ENCODE assay signal across 12 cellular contexts in the genomic region with DNA sequence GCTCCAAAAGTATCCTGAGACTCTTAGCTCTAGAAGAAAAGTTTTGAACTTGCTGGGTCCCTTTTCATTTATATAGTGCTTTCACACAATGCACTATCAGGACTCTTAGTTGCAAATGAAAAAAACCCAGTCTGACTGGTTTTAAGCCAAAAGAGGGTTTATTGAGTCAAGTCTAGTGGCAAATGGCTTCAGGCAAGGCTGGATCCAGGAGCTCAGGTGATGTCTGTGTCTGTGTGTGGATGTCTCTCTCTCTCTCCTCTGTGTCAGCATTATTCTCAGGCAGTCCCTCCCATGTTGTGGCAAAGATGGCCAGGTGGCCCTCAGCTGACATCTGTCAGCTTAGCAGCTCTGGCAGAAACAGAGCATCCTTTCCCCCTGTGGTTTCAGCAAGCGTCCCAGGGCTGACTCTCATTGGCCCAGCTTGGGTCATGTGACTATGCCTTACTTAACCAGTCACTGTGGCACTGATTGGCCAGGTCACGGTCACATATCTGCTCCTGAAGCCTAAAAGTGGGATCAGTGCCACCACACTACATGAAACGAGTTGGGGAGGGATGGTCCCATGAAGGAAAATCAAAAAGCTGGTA. TPM values are rescaled to one million over a fixed set of nuclear protein-coding genes. Genes with fewer than 3 reads are reported as not detected.
DNase-seq lines count a peak whose midpoint lies in the region; ATAC-seq and TF ChIP-seq lines count a peak whose summit lies in the region.
"Had no signal": no experiment of that assay in that cellular context is flagged by ENCODE, and none has a peak within 500 bp of the region (broad histone marks: within the 10 kb centered on the region; RNA-seq: fewer than 3 reads in every experiment).

No MANE protein-coding gene starts in this region.

- intact Hi-C loops in stomach (cut with DNase I; ENCODE audit: low total_unique reads): no loop called here

- no peaks in the 10 kb centered on the region for H3K27me3 ChIP-seq in stomach
- H3K27me3 ChIP-seq in gastroesophageal sphincter: no peaks in the 10 kb centered on the region
- no peaks in the 10 kb centered on the region for H3K27me3 ChIP-seq in neuronal stem cell (ENCODE audit: control insufficient read depth in 3 of 3, insufficient read depth in 3 of 3, low read depth in 1 of 3, low read length in 3 of 3)

- H3K4me2 ChIP-seq in neuronal stem cell (ENCODE audit: insufficient read depth, low read length, poor library complexity, severe bottlenecking): no peak overlapping the region

- H3K18ac ChIP-seq in neuronal stem cell (ENCODE audit: low read length): no peak overlapping the region

- TF ChIP-seq CTCF in stomach (IDR thresholded peaks at IDR 0.05): no peak
- TF ChIP-seq CTCF in gastroesophageal sphincter (IDR thresholded peaks at IDR 0.05): no peak

- no peak for ATAC-seq in left lobe of liver
- no peak for ATAC-seq in gastroesophageal sphincter

- H3K23ac ChIP-seq in neuronal stem cell (ENCODE audit: low read depth, low read length, poor library complexity): no peak overlapping the region

- H3K4ac ChIP-seq in neuronal stem cell (ENCODE audit: low read length): no peak overlapping the region

- DNase-seq in stimulated activated CD4-positive, alpha-beta T cell treated with anti-CD3 and anti-CD28 coated beads, Interleukin-15, amount 100 ng/mL, for 24 hours: peak; percentile 12
- DNase-seq in stimulated activated CD4-positive, alpha-beta T cell treated with anti-CD3 and anti-CD28 coated beads, Interleukin-2, amount 100 ng/mL, for 24 hours: no peak
- peak; percentile 95 for DNase-seq in NCI-H2171 treated with DMSO at 0.1 percent for 48 hours (lab: John Stamatoyannopoulos, UW)
- DNase-seq in cerebellar cortex (ENCODE audit: low spot score): peak; percentile 54
- DNase-seq in left lobe of liver (ENCODE audit: low spot score): no peak
- DNase-seq in stomach: no peak
- DNase-seq in neuronal stem cell (ENCODE audit: low spot score): no peak
- DNase-seq: NCI-H2029 treated with DMSO at 0.1 percent for 48 hours had no signal

- H3K9me3 ChIP-seq in stomach (no peaks in the 10 kb centered on the region), gastroesophageal sphincter (no peaks in the 10 kb centered on the region), neuronal stem cell (replicated peaks in 1 of 2; ENCODE audit: control insufficient read depth in 2 of 2, insufficient read depth in 1 of 2, low read depth in 1 of 2, low read length in 2 of 2) (no peaks in the 10 kb centered on the region)

- no peaks in the 10 kb centered on the region for H3K36me3 ChIP-seq in stomach
- no peaks in the 10 kb centered on the region for H3K36me3 ChIP-seq in gastroesophageal sphincter
- peaks cover 0 to 3% of the 10 kb centered on the region in 2 donors for H3K36me3 ChIP-seq in neuronal stem cell (replicated peaks in 1 of 2; ENCODE audit: control insufficient read depth in 2 of 2, insufficient read depth in 2 of 2, low read length in 2 of 2)

- TF ChIP-seq EP300 in stomach (IDR thresholded peaks at IDR 0.05): no peak
- no peak for TF ChIP-seq EP300 in gastroesophageal sphincter (IDR thresholded peaks at IDR 0.05)

- TF ChIP-seq POLR2A in stomach (IDR thresholded peaks at IDR 0.05): no peak
- no peak for TF ChIP-seq POLR2A in gastroesophageal sphincter (IDR thresholded peaks at IDR 0.05)

- peaks cover 5 to 13% (median 8%) of the 10 kb centered on the region in 4 donors for H3K4me1 ChIP-seq in stomach
- H3K4me1 ChIP-seq in gastroesophageal sphincter: peaks cover 0 to 32% (median under 1%) of the 10 kb centered on the region in 3 donors
- peaks cover 6 to 9% of the 10 kb centered on the region in 2 donors for H3K4me1 ChIP-seq in neuronal stem cell (ENCODE audit: control insufficient read depth in 2 of 2, insufficient read depth in 1 of 2, low read depth in 1 of 2, low read length in 2 of 2)

- H2BK120ac ChIP-seq in neuronal stem cell (ENCODE audit: low read depth, low read length): no peak overlapping the region

- peaks cover 1% of the 10 kb centered on the region for H3K79me1 ChIP-seq in neuronal stem cell (ENCODE audit: low read depth, low read length)

- 88 to 96% (median 91%) methylated on average over 3 of the region's 3 CpGs for WGBS in stomach, 5 donors
- WGBS in gastroesophageal sphincter (ENCODE audit: low coverage in 1 of 2), 2 donors: 60 to 93% methylated on average over 1 to 2 of the region's 3 CpGs
- WGBS in neuronal stem cell (ENCODE audit: extremely low coverage in 2 of 2, insufficient read length in 2 of 2, insufficient replicate concordance in 1 of 2), 2 donors: no CpG with 5 or more reads among the region's 3 CpGs

- no peak overlapping the region for H4K91ac ChIP-seq in neuronal stem cell (ENCODE audit: low read depth, low read length, poor library complexity)

- H3K4me3 ChIP-seq in stomach (no peak overlapping the region), gastroesophageal sphincter (no peak overlapping the region), neuronal stem cell (ENCODE audit: low read length in 2 of 2) (peak overlapping the region in 1 of 2 donors; percentile 31)
- H3K4me3 ChIP-seq: skin epidermis had no signal

- no peak overlapping the region for H3K9ac ChIP-seq in neuronal stem cell (ENCODE audit: low read depth, low read length, poor library complexity)

- H2AK5ac ChIP-seq in neuronal stem cell (ENCODE audit: low read depth, low read length): no peak overlapping the region

- no peak overlapping the region for H2BK15ac ChIP-seq in neuronal stem cell (ENCODE audit: low read length)

- no peak overlapping the region for H2BK5ac ChIP-seq in neuronal stem cell (ENCODE audit: low read length)

- H3K27ac ChIP-seq in stomach (no peak overlapping the region), gastroesophageal sphincter (peak overlapping the region in 1 of 4 donors; percentile 59), neuronal stem cell (replicated peaks; ENCODE audit: low read length) (no peak overlapping the region)
- H3K27ac ChIP-seq: HL-60, skin epidermis had no signal

- H2AFZ ChIP-seq in neuronal stem cell (ENCODE audit: low read length): no peak overlapping the region

- no peak overlapping the region for H4K8ac ChIP-seq in neuronal stem cell (ENCODE audit: low read depth, low read length)

- H2BK12ac ChIP-seq in neuronal stem cell (ENCODE audit: low read length): no peak overlapping the region

- no peak overlapping the region for H3K14ac ChIP-seq in neuronal stem cell (ENCODE audit: low read length)

RNA-seq across cellular contexts. Expression of a gene that starts 6.2 kb away (rescaled TPM):
- 5.6 TPM for total RNA-seq in left lobe of liver
- total RNA-seq in stomach: 10 to 100 TPM in 1 of 5 donors, 1 to 10 TPM in 3, under 1 TPM in 1; 0.58 to 11.6 (median 8.3) TPM
- polyA plus RNA-seq in stomach: 1 to 10 TPM; 2.6 to 4.4 (median 3.1) TPM
- 10 to 100 TPM in 2 of 4 donors, 1 to 10 TPM in 2; 4.2 to 14.3 (median 9.9) TPM for total RNA-seq in gastroesophageal sphincter
- 11.1 TPM for polyA plus RNA-seq in neuronal stem cell (2013, experiment 1 of 2)
- 11.1 TPM for polyA plus RNA-seq in neuronal stem cell (2013, experiment 2 of 2)

RNA-seq across cellular contexts. Expression of a gene that starts 49.3 kb away (rescaled TPM):
- not detected for total RNA-seq in left lobe of liver
- total RNA-seq in stomach: under 1 TPM in 2 of 5 donors, not detected in 3; under 0.01 to 0.55 TPM
- polyA plus RNA-seq in stomach: under 1 TPM; 0.20 to 0.87 (median 0.46) TPM
- under 1 TPM in 1 of 4 donors, not detected in 3; 0.23 TPM for total RNA-seq in gastroesophageal sphincter
- polyA plus RNA-seq in neuronal stem cell (2013, experiment 1 of 2): 1.1 TPM
- polyA plus RNA-seq in neuronal stem cell (2013, experiment 2 of 2): 0.91 TPM
- total RNA-seq: SK-MEL-5 had no signal

Comparison
In these comparisons a context has a peak if more than half of its experiments do, and no peak if none do; other contexts are left out.
1. DNase-seq: peak in stimulated activated CD4-positive, alpha-beta T cell treated with anti-CD3 and anti-CD28 coated beads, Interleukin-15, amount 100 ng/mL, for 24 hours (single experiment), NCI-H2171 treated with DMSO at 0.1 percent for 48 hours (single experiment) and cerebellar cortex (single experiment); none in stimulated activated CD4-positive, alpha-beta T cell treated with anti-CD3 and anti-CD28 coated beads, Interleukin-2, amount 100 ng/mL, for 24 hours (0 of 2), left lobe of liver (single experiment), stomach (single experiment) and neuronal stem cell (single experiment).